10 cellular contexts compared by ENCODE assay signal in genomic region chr20:37042986-37043972, GRCh38. TPM values are rescaled to one million over a fixed set of nuclear protein-coding genes. Genes with fewer than 3 reads are reported as not detected.
DNase-seq lines count a peak whose midpoint lies in the region; ATAC-seq, FAIRE-seq and TF ChIP-seq lines count a peak whose summit lies in the region.
"Had no signal": no experiment of that assay in that cellular context is flagged by ENCODE, and none has a peak within 500 bp of the region (broad histone marks: within the 10 kb centered on the region; RNA-seq: fewer than 3 reads in every experiment).

No MANE protein-coding gene starts in this region.

- 89 to 96% methylated on average over 14 to 17 of the region's 17 CpGs for WGBS in thyroid gland, 2 donors

- H3K4me1 Mint-ChIP-seq in activated B cell treated with CpG ODN at 0.5 μM for 24 hours: peaks cover 30% of the 10 kb centered on the region
- H3K4me1 Mint-ChIP-seq in stimulated activated naive B cell treated with anti-CD40 and anti-IgM and Interleukin-4, amounts not matched to agents 10 μg/mL and 1 μg/mL and 100 μg/mL, for 72 hours: peaks cover 9 to 34% of the 10 kb centered on the region in 2 donors

- peak overlapping the region; percentile 97 for H3K27ac Mint-ChIP-seq in activated B cell treated with CpG ODN at 0.5 μM for 24 hours
- peak overlapping the region; percentile 96 for H3K27ac Mint-ChIP-seq in stimulated activated naive B cell treated with anti-CD40 and anti-IgM and Interleukin-4, amounts not matched to agents 10 μg/mL and 1 μg/mL and 100 μg/mL, for 72 hours

- intact Hi-C loops in activated B cell treated with CpG ODN at 0.5 μM for 24 hours (cut with micrococcal nuclease): loop anchor here (1.0 to 5.0 kb wide), 2 partner anchors 34 to 38 kb away; no protein-coding TSS in a partner anchor
- intact Hi-C loops in thyroid gland (cut with DNase I): no loop called here
- intact Hi-C loops in posterior cingulate gyrus (cut with DNase I): no loop called here

- DNase-seq in activated CD8-positive, alpha-beta memory T cell treated with anti-CD3 and anti-CD28 coated beads for 24 hours: peak; percentile 62
- DNase-seq in activated CD8-positive, alpha-beta memory T cell treated with anti-CD3 and anti-CD28 coated beads, Interleukin-2, amount 50 U/mL, for 4 hours: no peak
- DNase-seq in activated B cell treated with CpG ODN at 0.5 μM for 24 hours (peak; percentile 15), H54 (ENCODE audit: insufficient read length, low spot score) (no peak), thyroid gland (no peak), posterior cingulate gyrus (no peak)
- DNase-seq in stimulated activated naive B cell treated with anti-CD40 and anti-IgM and Interleukin-4, amounts not matched to agents 10 μg/mL and 1 μg/mL and 100 μg/mL, for 72 hours: peak; percentile 46
- DNase-seq: NCI-H774 had no signal

- H3K36me3 Mint-ChIP-seq in activated B cell treated with CpG ODN at 0.5 μM for 24 hours (ENCODE audit: low read depth): peaks cover 59% of the 10 kb centered on the region
- peaks cover 40 to 55% of the 10 kb centered on the region in 2 donors for H3K36me3 Mint-ChIP-seq in stimulated activated naive B cell treated with anti-CD40 and anti-IgM and Interleukin-4, amounts not matched to agents 10 μg/mL and 1 μg/mL and 100 μg/mL, for 72 hours

- H3K4me3 ChIP-seq in thyroid gland (replicated peaks in 1 of 3): no peak overlapping the region
- H3K4me3 ChIP-seq: cardiac muscle cell had no signal

- POLR2A ChIA-PET in activated B cell treated with CpG ODN at 0.5 μM for 24 hours (lab: Charles Lee): interaction anchor here (0.6 to 2.6 kb wide), 17 partner anchors 9 to 1090 kb away, joined by 3 to 43 read pairs (median 5); partner anchors contain the start of genes MROH8, RBL1, RPN2 and SCAND1

- no peaks in the 10 kb centered on the region for H3K9me3 ChIP-seq in thyroid gland

- ATAC-seq in HG03039 (IDR thresholded peaks at IDR 0.05; ENCODE audit: unreplicated experiment): peak; percentile 46
- ATAC-seq in activated B cell treated with CpG ODN at 0.5 μM for 24 hours (ENCODE audit: low read depth): peak; percentile 61
- ATAC-seq in stimulated activated naive B cell treated with anti-CD40 and anti-IgM and Interleukin-4, amounts not matched to agents 10 μg/mL and 1 μg/mL and 100 μg/mL, for 72 hours (replicated peaks): peak; percentile 81 to 85

- TF ChIP-seq POLR2A in H54 (IDR thresholded peaks at IDR 0.05; ENCODE audit: low read depth, low read length): no peak
- TF ChIP-seq POLR2A in thyroid gland (IDR thresholded peaks at IDR 0.05): no peak

- no peaks in the 10 kb centered on the region for H3K27me3 ChIP-seq in thyroid gland
- H3K27me3 ChIP-seq: cardiac muscle cell had no signal

- TF ChIP-seq CTCF in activated B cell treated with CpG ODN at 0.5 μM for 24 hours (IDR thresholded peaks at IDR 0.05): no peak
- no peak for TF ChIP-seq CTCF in thyroid gland (IDR thresholded peaks at IDR 0.05)

- peaks cover 6 to 15% of the 10 kb centered on the region in 2 donors for H3K36me3 ChIP-seq in thyroid gland

- no peaks in the 10 kb centered on the region for H3K27me3 Mint-ChIP-seq in activated B cell treated with CpG ODN at 0.5 μM for 24 hours
- H3K27me3 Mint-ChIP-seq in stimulated activated naive B cell treated with anti-CD40 and anti-IgM and Interleukin-4, amounts not matched to agents 10 μg/mL and 1 μg/mL and 100 μg/mL, for 72 hours: no peaks in the 10 kb centered on the region

- H3K4me1 ChIP-seq in thyroid gland: no peaks in the 10 kb centered on the region

- H3K27ac ChIP-seq in thyroid gland: no peak overlapping the region
- H3K27ac ChIP-seq: cardiac muscle cell had no signal

- H3K4me3 Mint-ChIP-seq in activated B cell treated with CpG ODN at 0.5 μM for 24 hours: peak overlapping the region; percentile 80
- peak overlapping the region; percentile 54 to 64 for H3K4me3 Mint-ChIP-seq in stimulated activated naive B cell treated with anti-CD40 and anti-IgM and Interleukin-4, amounts not matched to agents 10 μg/mL and 1 μg/mL and 100 μg/mL, for 72 hours

- no peaks in the 10 kb centered on the region for H3K9me3 Mint-ChIP-seq in activated B cell treated with CpG ODN at 0.5 μM for 24 hours
- peaks cover 3 to 5% of the 10 kb centered on the region in 2 donors for H3K9me3 Mint-ChIP-seq in stimulated activated naive B cell treated with anti-CD40 and anti-IgM and Interleukin-4, amounts not matched to agents 10 μg/mL and 1 μg/mL and 100 μg/mL, for 72 hours

- CTCF ChIA-PET in activated B cell treated with CpG ODN at 0.5 μM for 24 hours (lab: Charles Lee): interaction anchor here (1.3 kb wide), 1 partner anchor 38 kb away, joined by 5 read pairs; no protein-coding TSS in a partner anchor

- no peak for FAIRE-seq in H54 (lab: Jason Lieb, UNC)

RNA-seq across cellular contexts. Expression of gene RBL1, which starts 52.5 kb away (rescaled TPM):
- total RNA-seq in activated B cell treated with CpG ODN at 0.5 μM for 24 hours (18.6 and 20.4 TPM in 2 replicates), thyroid gland (10 to 100 TPM in 1 of 4 donors, 1 to 10 TPM in 3; 6.4 to 12.1 (median 7.1) TPM)

Comparison
In these comparisons a context has a peak if more than half of its experiments do, and no peak if none do; other contexts are left out.
1. DNase-seq: peak in activated CD8-positive, alpha-beta memory T cell treated with anti-CD3 and anti-CD28 coated beads for 24 hours (single experiment), activated B cell treated with CpG ODN at 0.5 μM for 24 hours (single experiment) and stimulated activated naive B cell treated with anti-CD40 and anti-IgM and Interleukin-4, amounts not matched to agents 10 μg/mL and 1 μg/mL and 100 μg/mL, for 72 hours (single experiment); none in activated CD8-positive, alpha-beta memory T cell treated with anti-CD3 and anti-CD28 coated beads, Interleukin-2, amount 50 U/mL, for 4 hours (single experiment), H54 (single experiment), thyroid gland (0 of 2) and posterior cingulate gyrus (0 of 10).
2. Peak in every context shown above with its lines, with median percentiles within 50 percentile points of each other: ATAC-seq.